ENCODE assay signal across 12 cellular contexts in the genomic region with DNA sequence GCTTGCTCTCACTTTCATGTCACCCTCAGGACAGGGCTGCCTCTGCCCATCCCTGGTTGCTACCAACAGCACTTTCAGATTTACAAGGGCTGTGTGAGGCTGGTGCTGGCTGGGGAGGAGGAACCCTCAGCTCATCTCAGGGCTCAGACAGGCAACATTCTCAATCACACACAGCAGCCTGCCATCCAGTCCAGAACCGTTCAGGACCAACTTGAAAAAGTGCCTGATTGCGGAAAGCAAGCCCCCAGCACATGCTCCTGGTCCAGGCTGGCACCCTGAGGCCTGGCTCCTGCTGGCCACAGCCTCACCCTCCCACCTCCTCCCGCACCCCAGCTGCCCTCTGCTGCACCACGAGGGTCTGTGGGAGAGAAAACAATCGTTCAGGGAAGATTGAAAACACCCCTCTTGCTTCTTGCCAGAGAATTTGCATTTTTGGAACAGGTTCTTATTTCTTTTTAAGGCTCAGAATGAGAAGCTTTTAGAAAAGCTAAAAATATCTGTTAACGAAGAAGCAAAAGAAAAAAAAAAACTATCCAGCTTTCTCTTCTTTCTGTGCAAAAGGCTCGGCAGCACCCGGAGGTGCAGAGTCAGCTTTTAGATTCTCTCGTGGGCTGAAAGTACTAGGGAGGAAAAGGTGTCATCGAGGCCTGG.
DNase-seq lines count a peak whose midpoint lies in the region; ATAC-seq and TF ChIP-seq lines count a peak whose summit lies in the region.
"Had no signal": no experiment of that assay in that cellular context is flagged by ENCODE, and none has a peak within 500 bp of the region (broad histone marks: within the 10 kb centered on the region; RNA-seq: fewer than 3 reads in every experiment).

No MANE protein-coding gene starts in this region.

- DNase-seq in Karpas-422, result peak; percentile 59
- no peak for DNase-seq in SK-N-DZ (ENCODE audit: low spot score)
- DNase-seq in activated T-cell treated with anti-CD3 and anti-CD28 coated beads for 4 hours, result no peak
- DNase-seq: NCI-H510A treated with DMSO at 0.1 percent for 48 hours, SW 1271, upper lobe of right lung had no signal

- peak overlapping the region; percentile 36 for H3K4me3 ChIP-seq in DOHH2 (ENCODE audit: low read length)
- H3K4me3 ChIP-seq in Karpas-422 (ENCODE audit: low read length), result peak overlapping the region; percentile 43
- H3K4me3 ChIP-seq: upper lobe of right lung had no signal

- ATAC-seq in GM21423 (IDR thresholded peaks at IDR 0.05; ENCODE audit: unreplicated experiment), result peak; percentile 77
- no peak for ATAC-seq in GM18907 (IDR thresholded peaks at IDR 0.05; ENCODE audit: unreplicated experiment)
- ATAC-seq in HG03039 (IDR thresholded peaks at IDR 0.05; ENCODE audit: unreplicated experiment), result no peak
- ATAC-seq: upper lobe of right lung had no signal

- H3K36me3 ChIP-seq in DOHH2 (ENCODE audit: control insufficient read depth, low read length) (no peaks in the 10 kb centered on the region), Karpas-422 (ENCODE audit: insufficient read depth, low read length) (no peaks in the 10 kb centered on the region; the same call in 1 of the 2 replicates)
- H3K36me3 ChIP-seq: upper lobe of right lung had no signal

- H3F3A ChIP-seq in DOHH2 (ENCODE audit: control insufficient read depth, insufficient read depth), result no peaks in the 10 kb centered on the region

- no peak for TF ChIP-seq CTCF in DOHH2 (IDR thresholded peaks at IDR 0.05; ENCODE audit: low read depth, low read length, poor library complexity, severe bottlenecking)

- H3K27me3 ChIP-seq in DOHH2 (ENCODE audit: control insufficient read depth, low read length), result no peaks in the 10 kb centered on the region
- H3K27me3 ChIP-seq in Karpas-422 (ENCODE audit: low read length), result no peaks in the 10 kb centered on the region
- no peaks in the 10 kb centered on the region for H3K27me3 ChIP-seq in layer of hippocampus (ENCODE audit: control insufficient read depth, insufficient read depth, low read length)
- H3K27me3 ChIP-seq: upper lobe of right lung had no signal

- H2AFZ ChIP-seq in Karpas-422 (ENCODE audit: low read length), result no peak overlapping the region

- H3K9me3 ChIP-seq in DOHH2 (ENCODE audit: control insufficient read depth, insufficient read depth, low read length) (0 out of 2 replicates have a peak, but pooled peaks cover 2% of the 10 kb centered on the region), Karpas-422 (ENCODE audit: low read length) (no peaks in the 10 kb centered on the region)
- H3K9me3 ChIP-seq: upper lobe of right lung had no signal

- no peak overlapping the region for H3K27ac ChIP-seq in DOHH2 (ENCODE audit: low read depth, low read length)
- H3K27ac ChIP-seq in Karpas-422 (ENCODE audit: low read length), result no peak overlapping the region
- H3K27ac ChIP-seq in layer of hippocampus (ENCODE audit: low read depth, low read length), result peak overlapping the region; percentile 71
- H3K27ac ChIP-seq: epithelial cell of prostate, upper lobe of right lung had no signal

- peak overlapping the region; percentile 43 for H3K9ac ChIP-seq in Karpas-422 (ENCODE audit: low read length)

- H3K4me2 ChIP-seq in DOHH2 (ENCODE audit: low read length), result peak overlapping the region; percentile 52
- peak overlapping the region; percentile 65 for H3K4me2 ChIP-seq in Karpas-422 (ENCODE audit: low read depth, low read length, poor library complexity, severe bottlenecking)

- no peaks in the 10 kb centered on the region for H3K79me2 ChIP-seq in DOHH2 (ENCODE audit: control insufficient read depth, low read length)
- no peaks in the 10 kb centered on the region for H3K79me2 ChIP-seq in Karpas-422 (ENCODE audit: low read length)

- H4K20me1 ChIP-seq in DOHH2 (ENCODE audit: control insufficient read depth, insufficient read depth, low read depth, low read length) (no peaks in the 10 kb centered on the region), Karpas-422 (ENCODE audit: insufficient read depth, low read depth, low read length) (no peaks in the 10 kb centered on the region)

- H3K9me2 ChIP-seq in DOHH2 (replicated peaks; ENCODE audit: control insufficient read depth, low read length) (no peaks in the 10 kb centered on the region), Karpas-422 (replicated peaks; ENCODE audit: insufficient read depth, low read length) (no peaks in the 10 kb centered on the region)

- H3K4me1 ChIP-seq in DOHH2 (ENCODE audit: control insufficient read depth, low read length) (peaks cover 18% of the 10 kb centered on the region), Karpas-422 (ENCODE audit: low read length) (peaks cover 26% of the 10 kb centered on the region)
- H3K4me1 ChIP-seq: upper lobe of right lung had no signal
